In genomic region chr14:64388533-64389243, GRCh38 we compare ENCODE assay signal across 8 cellular contexts. TPM values are rescaled to one million over a fixed set of nuclear protein-coding genes. Genes with fewer than 3 reads are reported as not detected.
DNase-seq lines count a peak whose midpoint lies in the region; ATAC-seq and TF ChIP-seq lines count a peak whose summit lies in the region.

No MANE protein-coding gene starts in this region.

- TF ChIP-seq CTCF in GM12865 (IDR thresholded peaks at IDR 0.05; ENCODE audit: insufficient read depth, low read depth, low read length, missing control alignments) (no peak), KMS-11 (conservative IDR thresholded peaks at IDR 0.05; ENCODE audit: low read depth, low read length) (no peak), VCaP (conservative IDR thresholded peaks at IDR 0.05) (no peak)

- peak overlapping the region; percentile 71 for H3K27ac ChIP-seq in KMS-11
- H3K27ac ChIP-seq in VCaP: peak overlapping the region; percentile 75

- TF ChIP-seq POLR2A in GM18505 (IDR thresholded peaks at IDR 0.05; ENCODE audit: borderline replicate concordance, extremely low read depth, insufficient read depth, insufficient read length): no peak

- DNase-seq in A172 (ENCODE audit: low spot score) (peak; percentile 16), GM12865 (ENCODE audit: low read depth) (no peak), myocyte (ENCODE audit: low read depth) (peak; percentile 21)

- H4K20me1 ChIP-seq in KMS-11 (ENCODE audit: insufficient read depth): no peaks in the 10 kb centered on the region

- H3K27me3 ChIP-seq in KMS-11 (ENCODE audit: insufficient read depth, low read depth): no peaks in the 10 kb centered on the region

- H3K79me2 ChIP-seq in KMS-11 (ENCODE audit: insufficient read depth, low read depth): peaks cover 58% of the 10 kb centered on the region

- H3K9ac ChIP-seq in KMS-11: peak overlapping the region; percentile 90

- H2AFZ ChIP-seq in KMS-11 (ENCODE audit: low read depth): peak overlapping the region; percentile 71

- 0 out of 2 replicates have a peak, but pooled peaks cover 5% of the 10 kb centered on the region for H3K36me3 ChIP-seq in KMS-11 (ENCODE audit: insufficient read depth)

- peaks cover 18% of the 10 kb centered on the region for H3K4me1 ChIP-seq in KMS-11 (ENCODE audit: low read depth, poor library complexity, severe bottlenecking)

- H3K4me2 ChIP-seq in KMS-11: peak overlapping the region; percentile 60

- ATAC-seq in esophagus mucosa (peak; percentile 19), GM18505 (IDR thresholded peaks at IDR 0.05; ENCODE audit: unreplicated experiment) (no peak), HG03342 (IDR thresholded peaks at IDR 0.05; ENCODE audit: unreplicated experiment) (no peak)

- peak overlapping the region; percentile 85 for H3K4me3 ChIP-seq in GM12865 (ENCODE audit: low read depth, low read length)
- H3K4me3 ChIP-seq in KMS-11 (IDR thresholded peaks at IDR 0.05; ENCODE audit: insufficient read depth, low read depth, low read length): peak overlapping the region; percentile 31

RNA-seq across cellular contexts. Expression of gene MTHFD1, which starts 0.5 kb away (rescaled TPM):
- 29.6 and 48.2 TPM in 2 replicates for total RNA-seq in A172 (2014; rRNA removed; shearing (Covaris generic))
- total RNA-seq in esophagus mucosa: 76.0 TPM
- 37.3 and 49.0 TPM in 2 replicates for total RNA-seq in myocyte
- 58.4 TPM for polyA plus RNA-seq in myocyte (2012)
